ENCODE assay signal across 23 cellular contexts in the genomic region with DNA sequence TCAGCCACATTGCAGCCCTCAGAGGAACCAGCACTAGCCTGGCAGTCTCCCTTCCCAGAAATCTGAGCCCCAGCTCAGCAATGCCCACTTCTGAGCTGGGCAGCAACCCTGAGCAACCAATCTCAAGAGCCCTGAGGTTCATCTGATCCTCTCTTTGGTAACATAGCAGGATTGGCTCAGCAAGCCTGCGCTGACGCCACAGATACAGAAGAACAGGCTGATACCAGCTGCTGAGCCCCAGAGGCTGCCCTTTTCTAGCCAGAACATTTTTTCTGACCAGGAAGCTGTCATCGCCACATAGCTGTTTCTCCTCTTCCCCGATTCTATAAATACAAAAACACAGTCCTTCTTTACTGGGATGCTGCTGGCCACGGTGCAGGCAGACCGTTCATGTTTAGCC. TPM values are rescaled to one million over a fixed set of nuclear protein-coding genes. Genes with fewer than 3 reads are reported as not detected.
A peak's percentile ranks its signal among the peaks of the same experiment; 100 is the strongest.
DNase-seq lines count a peak whose midpoint lies in the region; ATAC-seq, FAIRE-seq and TF ChIP-seq lines count a peak whose summit lies in the region.
"Had no signal": no experiment of that assay in that cellular context is flagged by ENCODE, and none has a peak within 500 bp of the region (broad histone marks: within the 10 kb centered on the region; RNA-seq: fewer than 3 reads in every experiment).

No MANE protein-coding gene starts in this region.

- H3K4me3 ChIP-seq in IMR-90 (ENCODE audit: insufficient read depth, low read depth, low read length) (no peak overlapping the region), SK-N-MC (no peak overlapping the region), gastrocnemius medialis (no peak overlapping the region), HepG2 (replicated peaks in 1 of 3; ENCODE audit: insufficient read depth in 1 of 3, low read depth in 2 of 3, low read length in 3 of 3) (no peak overlapping the region), SJCRH30 (no peak overlapping the region)
- H3K4me3 ChIP-seq: BLaER1 treated with 17β-estradiol and CSF1 and Interleukin-3, amounts not matched to agents 10 nM and 100 nM; GM23248; testis had no signal

- H3K4me1 Mint-ChIP-seq in activated T-helper 17 cell treated with anti-CD3 and anti-CD28 coated beads, Interleukin-2, amount 50 U/mL, for 72 hours, result no peaks in the 10 kb centered on the region
- H3K4me1 Mint-ChIP-seq: activated B cell treated with CpG ODN at 0.5 μM for 24 hours; activated CD4-positive, alpha-beta memory T cell treated with anti-CD3 and anti-CD28 coated beads, Interleukin-2, amount 10 ng/mL, durations not matched to agents 7 days and 5 days; immature natural killer cell had no signal

- H3K9me1 ChIP-seq in IMR-90 (ENCODE audit: insufficient read depth, low read length), result no peaks in the 10 kb centered on the region

- H3K27ac Mint-ChIP-seq in activated T-helper 17 cell treated with anti-CD3 and anti-CD28 coated beads, Interleukin-2, amount 50 U/mL, for 72 hours, result no peak overlapping the region
- H3K27ac Mint-ChIP-seq: activated B cell treated with CpG ODN at 0.5 μM for 24 hours; activated CD4-positive, alpha-beta memory T cell treated with anti-CD3 and anti-CD28 coated beads, Interleukin-2, amount 10 ng/mL, durations not matched to agents 7 days and 5 days; activated naive CD4-positive, alpha-beta T cell treated with anti-CD3 and anti-CD28 coated beads, Interleukin-2, amount 50 U/mL, for 72 hours; immature natural killer cell; natural killer cell treated with Interleukin-12 subunit alpha and Interleukin-12 subunit beta and Interleukin-15 and Interleukin-18, amount 100 ng/mL, for 72 hours had no signal

- peak overlapping the region; percentile 16 for H2AFZ ChIP-seq in IMR-90 (replicated peaks; ENCODE audit: low read length, poor library complexity)
- no peak overlapping the region for H2AFZ ChIP-seq in HepG2 (ENCODE audit: low read length)
- H2AFZ ChIP-seq: GM23248 had no signal

- no peak overlapping the region for H3K23ac ChIP-seq in IMR-90 (ENCODE audit: low read depth, low read length)

- H2BK120ac ChIP-seq in IMR-90 (ENCODE audit: low read depth, low read length), result no peak overlapping the region

- H2AK9ac ChIP-seq in IMR-90 (replicated peaks; ENCODE audit: low read depth, low read length, poor library complexity), result no peak overlapping the region

- H4K5ac ChIP-seq in IMR-90 (ENCODE audit: low read depth, low read length), result no peak overlapping the region

- H3K9ac ChIP-seq in IMR-90 (ENCODE audit: low read depth, low read length), result no peak overlapping the region
- H3K9ac ChIP-seq in SK-N-MC (ENCODE audit: insufficient read length), result no peak overlapping the region
- no peak overlapping the region for H3K9ac ChIP-seq in HepG2 (ENCODE audit: insufficient read depth, low read depth, low read length)
- H3K9ac ChIP-seq: BLaER1 treated with 17β-estradiol and CSF1 and Interleukin-3, amounts not matched to agents 10 nM and 100 nM; GM23248 had no signal

- dilution Hi-C loops in IMR-90 (cut with HindIII; ENCODE audit: low sequenced_read_pairs, unreplicated experiment), result no loop called here

- H3K4me1 ChIP-seq in IMR-90 (ENCODE audit: control insufficient read depth, insufficient read depth, low read length) (no peaks in the 10 kb centered on the region), gastrocnemius medialis (peaks cover 5 to 14% of the 10 kb centered on the region in 2 donors), HepG2 (ENCODE audit: insufficient read depth, low read length) (no peaks in the 10 kb centered on the region), SJCRH30 (no peaks in the 10 kb centered on the region)
- H3K4me1 ChIP-seq: testis had no signal

- POLR2A ChIA-PET in IMR-90 (lab: Charles Lee; ENCODE audit: unreplicated experiment) (no interaction called here), HepG2 (lab: Yijun Ruan, JAX) (no interaction called here)

- no peaks in the 10 kb centered on the region for H3K79me1 ChIP-seq in IMR-90 (ENCODE audit: low read depth in 1 of 2, low read length in 2 of 2)

- H3K27me3 ChIP-seq in IMR-90 (ENCODE audit: control insufficient read depth, insufficient read depth, low read length), result 0 out of 2 replicates have a peak, but pooled peaks cover 3% of the 10 kb centered on the region
- H3K27me3 ChIP-seq in gastrocnemius medialis, result no peaks in the 10 kb centered on the region
- no peaks in the 10 kb centered on the region for H3K27me3 ChIP-seq in HepG2 (ENCODE audit: control insufficient read depth in 1 of 2, insufficient read depth in 2 of 2, low read length in 2 of 2)
- no peaks in the 10 kb centered on the region for H3K27me3 ChIP-seq in SJCRH30
- H3K27me3 ChIP-seq: BLaER1 treated with 17β-estradiol and CSF1 and Interleukin-3, amounts not matched to agents 10 nM and 100 nM; testis had no signal

- no peaks in the 10 kb centered on the region for H3K79me2 ChIP-seq in HepG2 (ENCODE audit: insufficient read depth, low read length)

- 44% methylated on average over 2 of the region's 6 CpGs; no CpG with 5 or more reads in 1 of the 2 experiments for WGBS in IMR-90 (ENCODE audit: extremely low coverage in 2 of 2, insufficient read length in 1 of 2), 2 experiments
- WGBS in HepG2 (ENCODE audit: low lambda C conversion rate), result 47% methylated on average over 6 of the region's 6 CpGs

- no peaks in the 10 kb centered on the region for H4K20me1 ChIP-seq in IMR-90 (ENCODE audit: insufficient read depth, low read length)
- no peaks in the 10 kb centered on the region for H4K20me1 ChIP-seq in HepG2 (ENCODE audit: insufficient read depth, low read length)
- H4K20me1 ChIP-seq: BLaER1 treated with 17β-estradiol and CSF1 and Interleukin-3, amounts not matched to agents 10 nM and 100 nM had no signal

- peaks cover under 1% of the 10 kb centered on the region for H3K27me3 Mint-ChIP-seq in activated T-helper 17 cell treated with anti-CD3 and anti-CD28 coated beads, Interleukin-2, amount 50 U/mL, for 72 hours
- H3K27me3 Mint-ChIP-seq: activated B cell treated with CpG ODN at 0.5 μM for 24 hours had no signal

- no peak overlapping the region for H3K18ac ChIP-seq in IMR-90 (ENCODE audit: low read depth, low read length)

- no peak overlapping the region for H3K56ac ChIP-seq in IMR-90 (ENCODE audit: extremely low read depth, insufficient read depth, low read length)

- no peak for TF ChIP-seq CTCF in IMR-90 (conservative IDR thresholded peaks at IDR 0.05; ENCODE audit: low read depth, low read length)
- no peak for TF ChIP-seq CTCF in gastrocnemius medialis (IDR thresholded peaks at IDR 0.05 in 4 of 5, conservative IDR thresholded peaks at IDR 0.05 in 1 of 5)
- no peak for TF ChIP-seq CTCF in HepG2 (CRISPR knock-in tag; IDR thresholded peaks at IDR 0.05)

- H4K91ac ChIP-seq in IMR-90 (ENCODE audit: insufficient read depth, low read depth, low read length), result no peak overlapping the region

- no peaks in the 10 kb centered on the region for H3K9me3 Mint-ChIP-seq in activated T-helper 17 cell treated with anti-CD3 and anti-CD28 coated beads, Interleukin-2, amount 50 U/mL, for 72 hours
- H3K9me3 Mint-ChIP-seq: activated B cell treated with CpG ODN at 0.5 μM for 24 hours; activated CD4-positive, alpha-beta memory T cell treated with anti-CD3 and anti-CD28 coated beads, Interleukin-2, amount 10 ng/mL, durations not matched to agents 7 days and 5 days; activated naive CD4-positive, alpha-beta T cell treated with anti-CD3 and anti-CD28 coated beads, Interleukin-2, amount 50 U/mL, for 72 hours; activated T-cell treated with anti-CD3 and anti-CD28 coated beads, Interleukin-2, amount 50 U/mL, for 4 hours; immature natural killer cell; natural killer cell treated with Interleukin-12 subunit alpha and Interleukin-12 subunit beta and Interleukin-15 and Interleukin-18, amount 100 ng/mL, for 72 hours had no signal

- no peak for FAIRE-seq in HepG2 (lab: Jason Lieb, UNC)

- peak; percentile 72 for DNase-seq in IMR-90
- DNase-seq in SK-N-MC (ENCODE audit: low read depth, low spot score), result no peak
- DNase-seq in cardiac septum (ENCODE audit: low spot score), result peak; percentile 82
- peak; percentile 53 to 83 for DNase-seq in gastrocnemius medialis
- DNase-seq in HepG2 (ENCODE audit: low spot score), result no peak
- no peak for DNase-seq in SJCRH30
- DNase-seq: activated B cell treated with CpG ODN at 0.5 μM for 24 hours; activated CD4-positive, alpha-beta memory T cell treated with anti-CD3 and anti-CD28 coated beads, Interleukin-2, amount 10 ng/mL, durations not matched to agents 7 days and 5 days; activated T-cell treated with anti-CD3 and anti-CD28 coated beads, Interleukin-2, amount 50 U/mL, for 4 hours; dermis blood vessel endothelial cell; glutamatergic neuron; GM23248; immature natural killer cell; mammary epithelial cell; MM.1S; NCI-H187; NCI-H510A treated with DMSO at 0.1 percent for 48 hours; testis had no signal

- H3K9me3 ChIP-seq in IMR-90 (ENCODE audit: control insufficient read depth, insufficient read depth, low read length), result no peaks in the 10 kb centered on the region
- H3K9me3 ChIP-seq in SK-N-MC (ENCODE audit: low read depth, low read length), result no peaks in the 10 kb centered on the region
- H3K9me3 ChIP-seq in gastrocnemius medialis, result no peaks in the 10 kb centered on the region
- no peaks in the 10 kb centered on the region for H3K9me3 ChIP-seq in HepG2 (ENCODE audit: low read length)
- no peaks in the 10 kb centered on the region for H3K9me3 ChIP-seq in SJCRH30 (replicated peaks)
- H3K9me3 ChIP-seq: testis had no signal

- no peak overlapping the region for H2BK20ac ChIP-seq in IMR-90 (ENCODE audit: low read depth, low read length)

- H3K36me3 ChIP-seq in IMR-90 (ENCODE audit: control insufficient read depth, insufficient read depth, low read length) (peaks cover 4% of the 10 kb centered on the region), SK-N-MC (ENCODE audit: insufficient read depth, low read length) (peaks cover 31% of the 10 kb centered on the region), gastrocnemius medialis (no peaks in the 10 kb centered on the region), HepG2 (replicated peaks in 1 of 2; ENCODE audit: control insufficient read depth in 1 of 2, insufficient read depth in 2 of 2, low read length in 2 of 2) (no peaks in the 10 kb centered on the region), SJCRH30 (no peaks in the 10 kb centered on the region)

- no peak overlapping the region for H2BK15ac ChIP-seq in IMR-90 (ENCODE audit: low read depth, low read length)

- intact Hi-C loops in IMR-90 (cut with micrococcal nuclease) (no loop called here), cardiac septum (cut with DNase I) (no loop called here), gastrocnemius medialis (cut with DNase I; ENCODE audit: low total_unique reads) (no loop called here), HepG2 (cut with micrococcal nuclease; ENCODE audit: unreplicated experiment) (no loop called here)

- no peak overlapping the region for H4K8ac ChIP-seq in IMR-90 (ENCODE audit: low read depth in 2 of 2, low read length in 2 of 2)

- H3K4me3 Mint-ChIP-seq in activated T-helper 17 cell treated with anti-CD3 and anti-CD28 coated beads, Interleukin-2, amount 50 U/mL, for 72 hours, result no peak overlapping the region
- H3K4me3 Mint-ChIP-seq: activated B cell treated with CpG ODN at 0.5 μM for 24 hours; activated CD4-positive, alpha-beta memory T cell treated with anti-CD3 and anti-CD28 coated beads, Interleukin-2, amount 10 ng/mL, durations not matched to agents 7 days and 5 days; activated T-cell treated with anti-CD3 and anti-CD28 coated beads, Interleukin-2, amount 50 U/mL, for 4 hours; immature natural killer cell; natural killer cell treated with Interleukin-12 subunit alpha and Interleukin-12 subunit beta and Interleukin-15 and Interleukin-18, amount 100 ng/mL, for 72 hours had no signal

- TF ChIP-seq POLR2A in IMR-90 (IDR thresholded peaks at IDR 0.05; ENCODE audit: low read depth, low read length) (no peak), gastrocnemius medialis (IDR thresholded peaks at IDR 0.05) (peak in 1 of 2 donors; percentile 33), HepG2 (IDR thresholded peaks at IDR 0.05; ENCODE audit: insufficient read depth in 1 of 2, low read depth in 2 of 2, low read length in 2 of 2) (no peak)

- TF ChIP-seq EP300 in HepG2 (IDR thresholded peaks at IDR 0.05; ENCODE audit: low read depth in 2 of 2, low read length in 2 of 2) (no peak), HepG2 (CRISPR knock-in tag; IDR thresholded peaks at IDR 0.05; ENCODE audit: borderline replicate concordance) (no peak)

- no peak overlapping the region for H2BK5ac ChIP-seq in IMR-90 (ENCODE audit: low read depth, low read length, poor library complexity, severe bottlenecking)

- ATAC-seq in IMR-90 (ENCODE audit: low read depth), result peak; percentile 86
- ATAC-seq in gastrocnemius medialis, result peak; percentile 92 to 93
- ATAC-seq in activated T-helper 17 cell treated with anti-CD3 and anti-CD28 coated beads, Interleukin-2, amount 50 U/mL, for 72 hours (replicated peaks), result no peak
- ATAC-seq in HepG2, result no peak
- ATAC-seq: activated naive CD4-positive, alpha-beta T cell treated with anti-CD3 and anti-CD28 coated beads, Interleukin-2, amount 50 U/mL, for 72 hours; activated T-cell treated with anti-CD3 and anti-CD28 coated beads, Interleukin-2, amount 50 U/mL, for 4 hours; natural killer cell treated with Interleukin-12 subunit alpha and Interleukin-12 subunit beta and Interleukin-15 and Interleukin-18, amount 100 ng/mL, for 72 hours had no signal

- H3K27ac ChIP-seq in IMR-90 (ENCODE audit: insufficient read depth, low read length), result peak overlapping the region; percentile 25; the same call in 1 of the 2 replicates
- peak overlapping the region; percentile 75 for H3K27ac ChIP-seq in SK-N-MC
- H3K27ac ChIP-seq in gastrocnemius medialis, result peak overlapping the region; percentile 56 to 92 (median 77)
- H3K27ac ChIP-seq in HepG2 (ENCODE audit: extremely low read length, insufficient read depth, low read length), result no peak overlapping the region
- H3K27ac ChIP-seq in SJCRH30, result no peak overlapping the region
- H3K27ac ChIP-seq: BLaER1 treated with 17β-estradiol and CSF1 and Interleukin-3, amounts not matched to agents 10 nM and 100 nM; epithelial cell of prostate; GM23248; testis had no signal

- CTCF ChIA-PET in IMR-90 (lab: Yijun Ruan, JAX) (interaction anchor here (1.3 to 2.4 kb wide), 3 partner anchors 8 to 119 kb away, joined by 3 to 10 read pairs (median 7); no protein-coding TSS in a partner anchor), HepG2 (lab: Yijun Ruan, JAX; ENCODE audit: low intra/inter-chr PET ratio, low total read pairs) (no interaction called here)

- no peak for TF ChIP-seq RAD21 in IMR-90 (IDR thresholded peaks at IDR 0.05; ENCODE audit: low read length)
- no peak for TF ChIP-seq RAD21 in HepG2 (CRISPR knock-in tag; IDR thresholded peaks at IDR 0.05)

- in situ Hi-C loops in IMR-90 (cut with MboI; ENCODE audit: low sequenced_read_pairs), result no loop called here
- in situ Hi-C loops in gastrocnemius medialis (cut with MboI; ENCODE audit: low sequenced_read_pairs in 4 of 4), result no loop called here
- in situ Hi-C loops in HepG2 (cut with HindIII; ENCODE audit: extremely low pct_ligation_motif_present, low pct_unique_long_range_greater_than_20kb), result no loop called here

- H3K36me3 Mint-ChIP-seq in activated T-helper 17 cell treated with anti-CD3 and anti-CD28 coated beads, Interleukin-2, amount 50 U/mL, for 72 hours (ENCODE audit: low read depth), result no peaks in the 10 kb centered on the region
- H3K36me3 Mint-ChIP-seq: activated naive CD4-positive, alpha-beta T cell treated with anti-CD3 and anti-CD28 coated beads, Interleukin-2, amount 50 U/mL, for 72 hours; immature natural killer cell; natural killer cell treated with Interleukin-12 subunit alpha and Interleukin-12 subunit beta and Interleukin-15 and Interleukin-18, amount 100 ng/mL, for 72 hours had no signal

- peak overlapping the region; percentile 2; the same call in 1 of the 2 replicates for H3K4me2 ChIP-seq in IMR-90 (ENCODE audit: low read depth, low read length)
- no peak overlapping the region for H3K4me2 ChIP-seq in HepG2 (ENCODE audit: low read depth, low read length)
- H3K4me2 ChIP-seq: BLaER1 treated with 17β-estradiol and CSF1 and Interleukin-3, amounts not matched to agents 10 nM and 100 nM had no signal

- BruUV-seq in IMR-90 (replicated peaks; lab: Mats Ljungman, UMichigan), result no TSS peak
- BruUV-seq in HepG2 (replicated peaks; lab: Mats Ljungman, UMichigan), result no TSS peak

- no peak overlapping the region for H3K4ac ChIP-seq in IMR-90 (ENCODE audit: low read depth, low read length)

- H2AK5ac ChIP-seq in IMR-90 (ENCODE audit: low read depth, low read length), result no peak overlapping the region

- H3K14ac ChIP-seq in IMR-90 (replicated peaks; ENCODE audit: low read depth, low read length), result no peak overlapping the region

RNA-seq across cellular contexts. Expression of gene TRPM4, which starts 59.8 kb away (rescaled TPM):
- 1.9 and 2.2 TPM in 2 replicates for total RNA-seq in IMR-90 (2012; rRNA removed)
- polyA plus RNA-seq in IMR-90 (2012; rRNA removed), result 17.4 and 19.7 TPM in 2 replicates
- 10.1 and 12.8 TPM in 2 replicates for polyA plus RNA-seq in IMR-90 (2012; cell fraction: cytosol; rRNA removed)
- 115 and 216 TPM in 2 replicates for polyA plus RNA-seq in IMR-90 (2012; cell fraction: nucleus; rRNA removed; ENCODE audit: low replicate concordance)
- total RNA-seq in cardiac septum, result 44.1 TPM
- total RNA-seq in gastrocnemius medialis, result 10 to 100 TPM; 10.4 to 11.5 (median 11.3) TPM
- under 1 TPM in 1 of 2 donors, not detected in 1; 0.52 TPM for total RNA-seq in activated T-helper 17 cell treated with anti-CD3 and anti-CD28 coated beads, Interleukin-2, amount 50 U/mL, for 72 hours
- total RNA-seq in HepG2 (2016; rRNA removed; fragmentation: Illumina TruSeq; extraction: Trizol), result 1.7 and 1.9 TPM in 2 replicates
- 0.91 and 1.1 TPM in 2 replicates for total RNA-seq in HepG2 (2016; cell fraction: cytosol; rRNA removed; fragmentation: Illumina TruSeq; extraction: Trizol; ENCODE audit: low read depth)
- total RNA-seq in HepG2 (2016; cell fraction: insoluble cytoplasmic fraction; rRNA removed; fragmentation: Illumina TruSeq; extraction: Trizol), result 1.2 and 1.5 TPM in 2 replicates
- 1.2 and 1.6 TPM in 2 replicates for total RNA-seq in HepG2 (2016; cell fraction: membrane; rRNA removed; fragmentation: Illumina TruSeq; extraction: Trizol)
- total RNA-seq in HepG2 (2016; cell fraction: nucleus; rRNA removed; fragmentation: Illumina TruSeq; extraction: Trizol), result 3.3 and 3.9 TPM in 2 replicates
- polyA plus RNA-seq in HepG2 (2011; rRNA removed), result 4.3 and 6.3 TPM in 2 replicates
- polyA plus RNA-seq in HepG2 (2011; cell fraction: cytosol; rRNA removed), result 3.2 and 3.5 TPM in 2 replicates
- polyA plus RNA-seq in HepG2 (2011; cell fraction: nucleus; rRNA removed), result 27.5 and 33.2 TPM in 2 replicates
- 6.3 and 7.5 TPM in 2 replicates for polyA plus RNA-seq in HepG2 (2012)
- 0.50 and 0.69 TPM in 2 replicates for polyA plus RNA-seq in HepG2 (2016; cell fraction: cytosol; fragmentation: Illumina TruSeq; extraction: Trizol; ENCODE audit: low read depth)
- 0.73 and 1.3 TPM in 2 replicates for polyA plus RNA-seq in HepG2 (2016; cell fraction: insoluble cytoplasmic fraction; fragmentation: Illumina TruSeq; extraction: Trizol; ENCODE audit: low read depth)
- 1.1 TPM in 2 replicates for polyA plus RNA-seq in HepG2 (2016; cell fraction: membrane; fragmentation: Illumina TruSeq; extraction: Trizol; ENCODE audit: low read depth)
- polyA plus RNA-seq in HepG2 (2016; cell fraction: nucleus; fragmentation: Illumina TruSeq; extraction: Trizol; ENCODE audit: insufficient read depth, low read depth), result 6.3 and 6.9 TPM in 2 replicates
- 4.8 and 7.6 TPM in 2 replicates for polyA minus RNA-seq in HepG2 (2011; rRNA and poly(A)+ RNA removed; ENCODE audit: low replicate concordance)
- polyA minus RNA-seq in HepG2 (2011; cell fraction: cytosol; rRNA and poly(A)+ RNA removed), result 1.8 and 3.2 TPM in 2 replicates
- polyA minus RNA-seq in HepG2 (2011; cell fraction: nucleus; rRNA and poly(A)+ RNA removed), result 5.5 and 6.3 TPM in 2 replicates
- 1.2 and 1.8 TPM in 2 replicates for total RNA-seq in SJCRH30 (2014; rRNA removed; shearing (Covaris generic))
- total RNA-seq: activated B cell treated with CpG ODN at 0.5 μM for 24 hours; natural killer cell treated with Interleukin-12 subunit alpha and Interleukin-12 subunit beta and Interleukin-15 and Interleukin-18, amount 100 ng/mL, for 72 hours had no signal

Comparison
In these comparisons a context has a peak if more than half of its experiments do, and no peak if none do; other contexts are left out.
1. ATAC-seq: peak in IMR-90 (single experiment) and gastrocnemius medialis (2 of 2); none in activated T-helper 17 cell treated with anti-CD3 and anti-CD28 coated beads, Interleukin-2, amount 50 U/mL, for 72 hours (single experiment) and HepG2 (single experiment).
2. DNase-seq: peak in IMR-90 (single experiment), cardiac septum (single experiment) and gastrocnemius medialis (2 of 2); none in SK-N-MC (single experiment), HepG2 (single experiment) and SJCRH30 (0 of 2).
3. H3K27ac ChIP-seq: peak in IMR-90 (single experiment), SK-N-MC (single experiment) and gastrocnemius medialis (4 of 4); none in HepG2 (single experiment) and SJCRH30 (single experiment).